ENCODE assay signal across 1 cellular context in the genomic region with DNA sequence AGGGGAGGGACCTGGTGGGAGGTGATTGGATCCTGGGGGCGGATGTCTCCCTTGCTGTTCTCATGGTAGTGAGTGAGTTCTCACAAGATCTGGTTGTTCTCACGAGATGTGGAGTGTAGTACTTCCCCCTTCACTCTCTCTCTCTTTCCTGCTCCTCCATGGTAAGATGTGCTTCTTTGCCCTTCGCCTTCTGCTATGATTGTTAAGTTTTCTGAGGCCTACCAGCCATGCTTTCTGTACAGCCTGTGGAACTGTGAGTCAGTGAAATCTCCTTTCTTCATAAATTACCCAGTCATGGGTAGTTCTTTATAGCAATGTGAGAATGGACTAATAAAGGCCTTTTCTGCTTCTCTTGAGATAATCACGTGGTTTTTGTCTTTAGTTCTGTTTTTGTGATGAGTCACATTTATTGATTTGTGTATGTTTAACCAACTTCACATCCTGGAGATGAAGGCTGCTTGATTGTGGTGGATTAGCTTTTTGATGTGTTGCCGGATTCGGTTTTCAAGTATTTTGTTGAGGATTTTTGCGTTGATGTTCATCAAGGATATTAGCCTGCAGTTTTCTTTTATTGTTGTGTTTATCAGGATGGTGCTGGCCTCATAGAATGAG.
TF ChIP-seq lines count a peak whose summit lies in the region.

No MANE protein-coding gene starts in this region.

TF ChIP-seq in K562, 482 proteins besides CTCF, POLR2A, EP300 and RAD21 (continued from another document and continues in another):
- peak in 1 of 2 experiments; percentile 41; a peak in 1 of 4 replicates for TF ChIP-seq KDM1A (IDR thresholded peaks at IDR 0.05)
- TF ChIP-seq, protein P1, sequence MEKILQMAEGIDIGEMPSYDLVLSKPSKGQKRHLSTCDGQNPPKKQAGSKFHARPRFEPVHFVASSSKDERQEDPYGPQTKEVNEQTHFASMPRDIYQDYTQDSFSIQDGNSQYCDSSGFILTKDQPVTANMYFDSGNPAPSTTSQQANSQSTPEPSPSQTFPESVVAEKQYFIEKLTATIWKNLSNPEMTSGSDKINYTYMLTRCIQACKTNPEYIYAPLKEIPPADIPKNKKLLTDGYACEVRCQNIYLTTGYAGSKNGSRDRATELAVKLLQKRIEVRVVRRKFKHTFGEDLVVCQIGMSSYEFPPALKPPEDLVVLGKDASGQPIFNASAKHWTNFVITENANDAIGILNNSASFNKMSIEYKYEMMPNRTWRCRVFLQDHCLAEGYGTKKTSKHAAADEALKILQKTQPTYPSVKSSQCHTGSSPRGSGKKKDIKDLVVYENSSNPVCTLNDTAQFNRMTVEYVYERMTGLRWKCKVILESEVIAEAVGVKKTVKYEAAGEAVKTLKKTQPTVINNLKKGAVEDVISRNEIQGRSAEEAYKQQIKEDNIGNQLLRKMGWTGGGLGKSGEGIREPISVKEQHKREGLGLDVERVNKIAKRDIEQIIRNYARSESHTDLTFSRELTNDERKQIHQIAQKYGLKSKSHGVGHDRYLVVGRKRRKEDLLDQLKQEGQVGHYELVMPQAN (IDR thresholded peaks at IDR 0.05; ENCODE audit: borderline replicate concordance) = peak; percentile 40; the same call in 1 of the 2 replicates
- no peak for TF ChIP-seq HNRNPLL (IDR thresholded peaks at IDR 0.05; ENCODE audit: low read depth, low read length, poor library complexity, severe bottlenecking)
- 0 out of 2 replicates have a peak, but pooled peaks have one; percentile 32 for TF ChIP-seq TGIF2 (CRISPR knock-in tag; IDR thresholded peaks at IDR 0.05)
- 0 out of 2 replicates have a peak, but pooled peaks have one; percentile 60 for TF ChIP-seq HLTF (IDR thresholded peaks at IDR 0.05)
- peak; percentile 44; the same call in 1 of the 2 replicates for TF ChIP-seq MTA1 (IDR thresholded peaks at IDR 0.05; ENCODE audit: borderline replicate concordance)
- TF ChIP-seq MEIS2 (IDR thresholded peaks at IDR 0.05; ENCODE audit: partially characterized antibody) = peak; percentile 44
- TF ChIP-seq, protein P2, sequence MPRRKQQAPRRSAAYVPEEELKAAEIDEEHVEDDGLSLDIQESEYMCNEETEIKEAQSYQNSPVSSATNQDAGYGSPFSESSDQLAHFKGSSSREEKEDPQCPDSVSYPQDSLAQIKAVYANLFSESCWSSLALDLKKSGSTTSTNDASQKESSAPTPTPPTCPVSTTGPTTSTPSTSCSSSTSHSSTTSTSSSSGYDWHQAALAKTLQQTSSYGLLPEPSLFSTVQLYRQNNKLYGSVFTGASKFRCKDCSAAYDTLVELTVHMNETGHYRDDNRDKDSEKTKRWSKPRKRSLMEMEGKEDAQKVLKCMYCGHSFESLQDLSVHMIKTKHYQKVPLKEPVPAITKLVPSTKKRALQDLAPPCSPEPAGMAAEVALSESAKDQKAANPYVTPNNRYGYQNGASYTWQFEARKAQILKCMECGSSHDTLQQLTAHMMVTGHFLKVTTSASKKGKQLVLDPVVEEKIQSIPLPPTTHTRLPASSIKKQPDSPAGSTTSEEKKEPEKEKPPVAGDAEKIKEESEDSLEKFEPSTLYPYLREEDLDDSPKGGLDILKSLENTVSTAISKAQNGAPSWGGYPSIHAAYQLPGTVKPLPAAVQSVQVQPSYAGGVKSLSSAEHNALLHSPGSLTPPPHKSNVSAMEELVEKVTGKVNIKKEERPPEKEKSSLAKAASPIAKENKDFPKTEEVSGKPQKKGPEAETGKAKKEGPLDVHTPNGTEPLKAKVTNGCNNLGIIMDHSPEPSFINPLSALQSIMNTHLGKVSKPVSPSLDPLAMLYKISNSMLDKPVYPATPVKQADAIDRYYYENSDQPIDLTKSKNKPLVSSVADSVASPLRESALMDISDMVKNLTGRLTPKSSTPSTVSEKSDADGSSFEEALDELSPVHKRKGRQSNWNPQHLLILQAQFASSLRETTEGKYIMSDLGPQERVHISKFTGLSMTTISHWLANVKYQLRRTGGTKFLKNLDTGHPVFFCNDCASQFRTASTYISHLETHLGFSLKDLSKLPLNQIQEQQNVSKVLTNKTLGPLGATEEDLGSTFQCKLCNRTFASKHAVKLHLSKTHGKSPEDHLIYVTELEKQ (CRISPR knock-in tag; IDR thresholded peaks at IDR 0.05) = peak; percentile 58; the same call in 1 of the 2 replicates
- no peak for TF ChIP-seq KAT2B (IDR thresholded peaks at IDR 0.05; ENCODE audit: low read depth, low read length)
- no peak for TF ChIP-seq NCOA2 (IDR thresholded peaks at IDR 0.05; ENCODE audit: partially characterized antibody in 2 of 2)
- no peak for TF ChIP-seq MTA2 (IDR thresholded peaks at IDR 0.05; ENCODE audit: low read depth)
- TF ChIP-seq LCOR (CRISPR knock-in tag; IDR thresholded peaks at IDR 0.05) = peak; percentile 89; the same call in 1 of the 2 replicates
- TF ChIP-seq MAFF (IDR thresholded peaks at IDR 0.05; ENCODE audit: low read length) = peak; percentile 57; the same call in 1 of the 2 replicates
- 0 out of 2 replicates have a peak, but pooled peaks have one; percentile 60 for TF ChIP-seq THRAP3 (IDR thresholded peaks at IDR 0.05; ENCODE audit: borderline replicate concordance)
- no peak for TF ChIP-seq TARDBP (IDR thresholded peaks at IDR 0.05)
- TF ChIP-seq NCOA6 (IDR thresholded peaks at IDR 0.05) = peak; percentile 59
- TF ChIP-seq CXXC5 (CRISPR knock-in tag; IDR thresholded peaks at IDR 0.05) = peak; percentile 35; the same call in 1 of the 2 replicates
- TF ChIP-seq, protein P3, sequence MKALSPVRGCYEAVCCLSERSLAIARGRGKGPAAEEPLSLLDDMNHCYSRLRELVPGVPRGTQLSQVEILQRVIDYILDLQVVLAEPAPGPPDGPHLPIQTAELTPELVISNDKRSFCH (CRISPR knock-in tag; IDR thresholded peaks at IDR 0.05) = no peak
- TF ChIP-seq, protein P3 (tag; IDR thresholded peaks at IDR 0.05) = peak; percentile 14; the same call in 1 of the 2 replicates
- TF ChIP-seq, protein P4, sequence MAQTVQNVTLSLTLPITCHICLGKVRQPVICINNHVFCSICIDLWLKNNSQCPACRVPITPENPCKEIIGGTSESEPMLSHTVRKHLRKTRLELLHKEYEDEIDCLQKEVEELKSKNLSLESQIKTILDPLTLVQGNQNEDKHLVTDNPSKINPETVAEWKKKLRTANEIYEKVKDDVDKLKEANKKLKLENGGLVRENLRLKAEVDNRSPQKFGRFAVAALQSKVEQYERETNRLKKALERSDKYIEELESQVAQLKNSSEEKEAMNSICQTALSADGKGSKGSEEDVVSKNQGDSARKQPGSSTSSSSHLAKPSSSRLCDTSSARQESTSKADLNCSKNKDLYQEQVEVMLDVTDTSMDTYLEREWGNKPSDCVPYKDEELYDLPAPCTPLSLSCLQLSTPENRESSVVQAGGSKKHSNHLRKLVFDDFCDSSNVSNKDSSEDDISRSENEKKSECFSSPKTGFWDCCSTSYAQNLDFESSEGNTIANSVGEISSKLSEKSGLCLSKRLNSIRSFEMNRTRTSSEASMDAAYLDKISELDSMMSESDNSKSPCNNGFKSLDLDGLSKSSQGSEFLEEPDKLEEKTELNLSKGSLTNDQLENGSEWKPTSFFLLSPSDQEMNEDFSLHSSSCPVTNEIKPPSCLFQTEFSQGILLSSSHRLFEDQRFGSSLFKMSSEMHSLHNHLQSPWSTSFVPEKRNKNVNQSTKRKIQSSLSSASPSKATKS (CRISPR knock-in tag; IDR thresholded peaks at IDR 0.05) = no peak
- peak; percentile 64; the same call in 1 of the 2 replicates for TF ChIP-seq FOXJ2 (tag; IDR thresholded peaks at IDR 0.05)
- no peak for TF ChIP-seq TAF15 (IDR thresholded peaks at IDR 0.05; ENCODE audit: low read depth, low read length)
- TF ChIP-seq, protein P5, sequence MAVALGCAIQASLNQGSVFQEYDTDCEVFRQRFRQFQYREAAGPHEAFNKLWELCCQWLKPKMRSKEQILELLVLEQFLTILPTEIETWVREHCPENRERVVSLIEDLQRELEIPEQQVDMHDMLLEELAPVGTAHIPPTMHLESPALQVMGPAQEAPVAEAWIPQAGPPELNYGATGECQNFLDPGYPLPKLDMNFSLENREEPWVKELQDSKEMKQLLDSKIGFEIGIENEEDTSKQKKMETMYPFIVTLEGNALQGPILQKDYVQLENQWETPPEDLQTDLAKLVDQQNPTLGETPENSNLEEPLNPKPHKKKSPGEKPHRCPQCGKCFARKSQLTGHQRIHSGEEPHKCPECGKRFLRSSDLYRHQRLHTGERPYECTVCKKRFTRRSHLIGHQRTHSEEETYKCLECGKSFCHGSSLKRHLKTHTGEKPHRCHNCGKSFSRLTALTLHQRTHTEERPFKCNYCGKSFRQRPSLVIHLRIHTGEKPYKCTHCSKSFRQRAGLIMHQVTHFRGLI (CRISPR knock-in tag; IDR thresholded peaks at IDR 0.05) = no peak
- 0 out of 2 replicates have a peak, but pooled peaks have one; percentile 57 for TF ChIP-seq MYBL2 (IDR thresholded peaks at IDR 0.05; ENCODE audit: low read depth)
- TF ChIP-seq MYBL2 (CRISPR knock-in tag; IDR thresholded peaks at IDR 0.05; ENCODE audit: borderline replicate concordance) = no peak
- peak; percentile 79 for TF ChIP-seq ARHGAP35 (IDR thresholded peaks at IDR 0.05; ENCODE audit: partially characterized antibody)
- peak; percentile 76 for TF ChIP-seq JUND (IDR thresholded peaks at IDR 0.05; ENCODE audit: borderline replicate concordance, low read depth, low read length)
- TF ChIP-seq JUND (tag; IDR thresholded peaks at IDR 0.05; ENCODE audit: borderline replicate concordance, low read depth, low read length) = peak; percentile 74; the same call in 1 of the 3 replicates
- no peak for TF ChIP-seq PHB2 (IDR thresholded peaks at IDR 0.05; ENCODE audit: low read depth)
- no peak for TF ChIP-seq TBP (optimal IDR thresholded peaks at IDR 0.05; ENCODE audit: low read depth, low read length)
- peak; percentile 56; the same call in 1 of the 2 replicates for TF ChIP-seq LEF1 (IDR thresholded peaks at IDR 0.05)
- TF ChIP-seq LARP7 (IDR thresholded peaks at IDR 0.05) = peak; percentile 24; the same call in 1 of the 2 replicates
- TF ChIP-seq SLC30A9 (CRISPR knock-in tag; IDR thresholded peaks at IDR 0.05) = no peak
- 0 out of 2 replicates have a peak, but pooled peaks have one; percentile 30 for TF ChIP-seq PTRF (tag; IDR thresholded peaks at IDR 0.05)
- peak in 1 of 2 experiments; percentile 85; a peak in 1 of 3 replicates for TF ChIP-seq CBX3 (IDR thresholded peaks at IDR 0.05; ENCODE audit: borderline replicate concordance in 1 of 2, low read length in 2 of 2)
- no peak for TF ChIP-seq BMI1 (IDR thresholded peaks at IDR 0.05; ENCODE audit: low read length)
- no peak for TF ChIP-seq BCL6 (CRISPR knock-in tag; IDR thresholded peaks at IDR 0.05)
- TF ChIP-seq EGR1 (conservative IDR thresholded peaks at IDR 0.05) = peak; percentile 75
- TF ChIP-seq PRPF4 (IDR thresholded peaks at IDR 0.05; ENCODE audit: insufficient read depth, low read depth, low read length, poor library complexity, severe bottlenecking) = no peak
- TF ChIP-seq, protein P6, sequence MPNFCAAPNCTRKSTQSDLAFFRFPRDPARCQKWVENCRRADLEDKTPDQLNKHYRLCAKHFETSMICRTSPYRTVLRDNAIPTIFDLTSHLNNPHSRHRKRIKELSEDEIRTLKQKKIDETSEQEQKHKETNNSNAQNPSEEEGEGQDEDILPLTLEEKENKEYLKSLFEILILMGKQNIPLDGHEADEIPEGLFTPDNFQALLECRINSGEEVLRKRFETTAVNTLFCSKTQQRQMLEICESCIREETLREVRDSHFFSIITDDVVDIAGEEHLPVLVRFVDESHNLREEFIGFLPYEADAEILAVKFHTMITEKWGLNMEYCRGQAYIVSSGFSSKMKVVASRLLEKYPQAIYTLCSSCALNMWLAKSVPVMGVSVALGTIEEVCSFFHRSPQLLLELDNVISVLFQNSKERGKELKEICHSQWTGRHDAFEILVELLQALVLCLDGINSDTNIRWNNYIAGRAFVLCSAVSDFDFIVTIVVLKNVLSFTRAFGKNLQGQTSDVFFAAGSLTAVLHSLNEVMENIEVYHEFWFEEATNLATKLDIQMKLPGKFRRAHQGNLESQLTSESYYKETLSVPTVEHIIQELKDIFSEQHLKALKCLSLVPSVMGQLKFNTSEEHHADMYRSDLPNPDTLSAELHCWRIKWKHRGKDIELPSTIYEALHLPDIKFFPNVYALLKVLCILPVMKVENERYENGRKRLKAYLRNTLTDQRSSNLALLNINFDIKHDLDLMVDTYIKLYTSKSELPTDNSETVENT (CRISPR knock-in tag; IDR thresholded peaks at IDR 0.05) = no peak
- TF ChIP-seq, protein P7, sequence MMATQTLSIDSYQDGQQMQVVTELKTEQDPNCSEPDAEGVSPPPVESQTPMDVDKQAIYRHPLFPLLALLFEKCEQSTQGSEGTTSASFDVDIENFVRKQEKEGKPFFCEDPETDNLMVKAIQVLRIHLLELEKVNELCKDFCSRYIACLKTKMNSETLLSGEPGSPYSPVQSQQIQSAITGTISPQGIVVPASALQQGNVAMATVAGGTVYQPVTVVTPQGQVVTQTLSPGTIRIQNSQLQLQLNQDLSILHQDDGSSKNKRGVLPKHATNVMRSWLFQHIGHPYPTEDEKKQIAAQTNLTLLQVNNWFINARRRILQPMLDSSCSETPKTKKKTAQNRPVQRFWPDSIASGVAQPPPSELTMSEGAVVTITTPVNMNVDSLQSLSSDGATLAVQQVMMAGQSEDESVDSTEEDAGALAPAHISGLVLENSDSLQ (IDR thresholded peaks at IDR 0.05) = peak; percentile 38
- TF ChIP-seq TOE1 (IDR thresholded peaks at IDR 0.05; ENCODE audit: borderline replicate concordance) = peak; percentile 94
- TF ChIP-seq TOE1 (CRISPR knock-in tag; IDR thresholded peaks at IDR 0.05; ENCODE audit: borderline replicate concordance, low read depth) = no peak
- TF ChIP-seq MEF2D (tag; conservative IDR thresholded peaks at IDR 0.05; ENCODE audit: low read depth) = peak; percentile 85
- TF ChIP-seq NR2C2 (CRISPR knock-in tag; IDR thresholded peaks at IDR 0.05) = no peak
- TF ChIP-seq NR2C2 (tag; IDR thresholded peaks at IDR 0.05) = peak; percentile 39; the same call in 1 of the 2 replicates
- TF ChIP-seq POLR2B (IDR thresholded peaks at IDR 0.05; ENCODE audit: low read depth, partially characterized antibody) = peak; percentile 64
- TF ChIP-seq ZNF445 (CRISPR knock-in tag; IDR thresholded peaks at IDR 0.05; ENCODE audit: low read depth) = no peak
- no peak for TF ChIP-seq MAFK (IDR thresholded peaks at IDR 0.05; ENCODE audit: low read length)
- peak; percentile 55 for TF ChIP-seq TAF1 (IDR thresholded peaks at IDR 0.05; ENCODE audit: control insufficient read depth, extremely low read depth, insufficient read depth, low read length, severe bottlenecking)
- 0 out of 2 replicates have a peak, but pooled peaks have one; percentile 8 for TF ChIP-seq JUN (IDR thresholded peaks at IDR 0.05; ENCODE audit: borderline replicate concordance, low read depth, low read length)
- no peak for TF ChIP-seq JUN (CRISPR knock-in tag; IDR thresholded peaks at IDR 0.05; ENCODE audit: borderline replicate concordance)
- peak; percentile 49; the same call in 1 of the 2 replicates for TF ChIP-seq FOXM1 (IDR thresholded peaks at IDR 0.05; ENCODE audit: low read depth)
- TF ChIP-seq FOXM1 (CRISPR knock-in tag; IDR thresholded peaks at IDR 0.05; ENCODE audit: low read depth) = no peak
- TF ChIP-seq EP400 (IDR thresholded peaks at IDR 0.05) = peak; percentile 83
- TF ChIP-seq YY1 (IDR thresholded peaks at IDR 0.05; ENCODE audit: borderline replicate concordance in 1 of 3, control insufficient read depth in 1 of 3, extremely low read depth in 1 of 3, insufficient read depth in 3 of 3, insufficient read length in 1 of 3, insufficient replicate concordance in 2 of 3, low read depth in 1 of 3, low read length in 2 of 3) = peak in 1 of 3 experiments; percentile 24
- peak; percentile 80 for TF ChIP-seq GTF2E2 (tag; IDR thresholded peaks at IDR 0.05)
- TF ChIP-seq ZNF3 (CRISPR knock-in tag; IDR thresholded peaks at IDR 0.05) = no peak
